Comparison of ENCODE assay signal across 8 cellular contexts in the genomic region with DNA sequence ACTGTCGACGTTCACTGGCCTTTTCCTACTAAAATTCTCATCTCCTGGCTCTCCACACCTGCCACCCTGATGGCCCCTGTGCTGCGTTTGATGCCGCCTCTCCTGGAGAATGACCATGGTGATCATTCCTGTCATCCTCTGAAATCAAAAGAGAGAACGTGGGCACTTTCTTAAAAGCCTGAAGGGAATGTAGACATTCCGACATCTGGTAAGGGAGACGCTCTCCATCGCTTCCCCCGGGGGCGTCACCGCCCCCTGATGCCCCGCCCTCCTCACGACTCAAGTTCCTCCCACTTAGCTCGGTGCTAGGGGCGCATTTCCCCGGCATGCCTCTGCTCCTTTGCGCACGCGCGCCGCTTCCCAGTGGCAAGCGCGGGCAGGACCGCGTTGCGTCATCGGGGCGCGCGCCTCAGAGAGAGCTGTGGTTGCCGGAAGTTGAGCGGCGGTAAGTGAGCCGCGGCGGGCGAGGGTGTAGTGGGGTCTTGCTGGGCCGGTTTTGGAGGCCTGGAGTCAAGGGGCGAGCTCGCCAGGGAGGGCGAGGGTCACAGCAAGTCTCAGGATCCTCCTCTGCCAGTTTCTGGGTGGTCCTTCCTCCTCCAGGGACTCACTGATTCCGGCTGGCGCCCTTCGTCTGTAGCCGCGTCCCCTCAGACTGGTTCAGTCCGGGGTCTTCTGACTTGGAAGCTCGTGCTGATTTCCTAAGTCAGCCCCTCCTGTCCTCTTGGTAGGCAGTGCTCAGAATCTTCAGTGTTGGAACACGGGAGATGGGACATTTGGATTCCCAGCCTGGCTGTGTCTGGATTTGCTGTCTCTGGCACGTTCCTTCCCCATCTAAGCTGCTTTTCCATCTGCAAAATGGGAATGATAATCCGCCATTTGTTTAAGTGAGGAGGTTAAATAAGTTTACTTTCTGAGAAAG. TPM values are rescaled to one million over a fixed set of nuclear protein-coding genes. Genes with fewer than 3 reads are reported as not detected.
DNase-seq lines count a peak whose midpoint lies in the region; ATAC-seq and TF ChIP-seq lines count a peak whose summit lies in the region.

Gene ATG7 (plus strand): TSS at position 412 of the 919 bp plus-strand sequence. CDS start 26,299 bp downstream, outside the sequence.

- TF ChIP-seq CTCF in WTC11 (IDR thresholded peaks at IDR 0.05) (no peak), cardiac fibroblast (IDR thresholded peaks at IDR 0.05; ENCODE audit: low read depth, low read length) (no peak)

- peak; percentile 99 for DNase-seq in AG08395 (ENCODE audit: low spot score)
- DNase-seq in NCI-H226: peak; percentile 94
- DNase-seq in WTC11 (ENCODE audit: low spot score): peak; percentile 98
- peak; percentile 97 to 98 for DNase-seq in cardiac fibroblast (ENCODE audit: low read depth in 2 of 2)
- peak; percentile 100 for DNase-seq in iPS-NIHi7 (ENCODE audit: extremely low spot score)
- peak; percentile 94 for DNase-seq in smooth muscle cell of the brain vasculature (ENCODE audit: low read depth, low spot score)

- H3K4me3 Mint-ChIP-seq in WTC11: peak within 1 kb of the TSS; percentile 98

- H3K4me1 Mint-ChIP-seq in WTC11: peaks cover 13% of the 10 kb centered on the region

- peaks cover 12% of the 10 kb centered on the region for H3K9me3 Mint-ChIP-seq in WTC11

- no peaks in the 10 kb centered on the region; the same call in 1 of the 2 replicates for H3K27me3 Mint-ChIP-seq in WTC11 (ENCODE audit: low read depth)

- H3K4me3 ChIP-seq in cardiac fibroblast (replicated peaks in 1 of 2; ENCODE audit: low read depth in 2 of 2, low read length in 2 of 2): peak within 1 kb of the TSS; percentile 92

- CTCF ChIA-PET in WTC11 (lab: Charles Lee): interaction anchor here (0.7 to 1.7 kb wide), 5 partner anchors 19 to 213 kb away, joined by 3 to 8 read pairs (median 3); no protein-coding TSS in a partner anchor

- POLR2A ChIA-PET in WTC11 (lab: Charles Lee): interaction anchor here (0.7 to 1.0 kb wide), 2 partner anchors 10 to 346 kb away, joined by 3 read pairs; no protein-coding TSS in a partner anchor

- peaks cover 15% of the 10 kb centered on the region for H3K36me3 Mint-ChIP-seq in WTC11

- H3K27ac Mint-ChIP-seq in WTC11: peak within 1 kb of the TSS; percentile 97

- peak; percentile 96 for ATAC-seq in GM18909 (IDR thresholded peaks at IDR 0.05; ENCODE audit: poor library complexity, unreplicated experiment)
- ATAC-seq in HG03175 (IDR thresholded peaks at IDR 0.05; ENCODE audit: unreplicated experiment): peak; percentile 98
- ATAC-seq in WTC11: peak; percentile 99

TF ChIP-seq in WTC11, 78 proteins besides CTCF, POLR2A, EP300 and RAD21 (continues in another document):
- TF ChIP-seq, protein P1, sequence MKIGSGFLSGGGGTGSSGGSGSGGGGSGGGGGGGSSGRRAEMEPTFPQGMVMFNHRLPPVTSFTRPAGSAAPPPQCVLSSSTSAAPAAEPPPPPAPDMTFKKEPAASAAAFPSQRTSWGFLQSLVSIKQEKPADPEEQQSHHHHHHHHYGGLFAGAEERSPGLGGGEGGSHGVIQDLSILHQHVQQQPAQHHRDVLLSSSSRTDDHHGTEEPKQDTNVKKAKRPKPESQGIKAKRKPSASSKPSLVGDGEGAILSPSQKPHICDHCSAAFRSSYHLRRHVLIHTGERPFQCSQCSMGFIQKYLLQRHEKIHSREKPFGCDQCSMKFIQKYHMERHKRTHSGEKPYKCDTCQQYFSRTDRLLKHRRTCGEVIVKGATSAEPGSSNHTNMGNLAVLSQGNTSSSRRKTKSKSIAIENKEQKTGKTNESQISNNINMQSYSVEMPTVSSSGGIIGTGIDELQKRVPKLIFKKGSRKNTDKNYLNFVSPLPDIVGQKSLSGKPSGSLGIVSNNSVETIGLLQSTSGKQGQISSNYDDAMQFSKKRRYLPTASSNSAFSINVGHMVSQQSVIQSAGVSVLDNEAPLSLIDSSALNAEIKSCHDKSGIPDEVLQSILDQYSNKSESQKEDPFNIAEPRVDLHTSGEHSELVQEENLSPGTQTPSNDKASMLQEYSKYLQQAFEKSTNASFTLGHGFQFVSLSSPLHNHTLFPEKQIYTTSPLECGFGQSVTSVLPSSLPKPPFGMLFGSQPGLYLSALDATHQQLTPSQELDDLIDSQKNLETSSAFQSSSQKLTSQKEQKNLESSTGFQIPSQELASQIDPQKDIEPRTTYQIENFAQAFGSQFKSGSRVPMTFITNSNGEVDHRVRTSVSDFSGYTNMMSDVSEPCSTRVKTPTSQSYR (CRISPR knock-in tag; IDR thresholded peaks at IDR 0.05): no peak
- no peak for TF ChIP-seq STAT6 (CRISPR knock-in tag; conservative IDR thresholded peaks at IDR 0.05; ENCODE audit: low read depth)
- TF ChIP-seq KAT7 (CRISPR knock-in tag; IDR thresholded peaks at IDR 0.05; ENCODE audit: borderline replicate concordance): no peak
- no peak for TF ChIP-seq PRDM15 (CRISPR knock-in tag; IDR thresholded peaks at IDR 0.05)
- TF ChIP-seq ZBTB21 (CRISPR knock-in tag; IDR thresholded peaks at IDR 0.05; ENCODE audit: borderline replicate concordance): no peak
- TF ChIP-seq ZBTB43 (CRISPR knock-in tag; IDR thresholded peaks at IDR 0.05): no peak
- TF ChIP-seq ESRRA (CRISPR knock-in tag; IDR thresholded peaks at IDR 0.05; ENCODE audit: borderline replicate concordance): no peak
- TF ChIP-seq E2F1 (CRISPR knock-in tag; IDR thresholded peaks at IDR 0.05): no peak
- TF ChIP-seq CDX4 (CRISPR knock-in tag; IDR thresholded peaks at IDR 0.05; ENCODE audit: borderline replicate concordance): no peak

RNA-seq across cellular contexts. Expression of gene ATG7, which starts in this region (rescaled TPM):
- 17.4 to 21.2 TPM (median 17.5 TPM) in 3 replicates for total RNA-seq in WTC11 (2021)

Comparison
In these comparisons a context has a peak if more than half of its experiments do, and no peak if none do; other contexts are left out.
1. Peak in every context shown above with its lines: DNase-seq, ATAC-seq and H3K4me3 ChIP-seq.